ENCODE assay signal across 1 cellular context in the genomic region with DNA sequence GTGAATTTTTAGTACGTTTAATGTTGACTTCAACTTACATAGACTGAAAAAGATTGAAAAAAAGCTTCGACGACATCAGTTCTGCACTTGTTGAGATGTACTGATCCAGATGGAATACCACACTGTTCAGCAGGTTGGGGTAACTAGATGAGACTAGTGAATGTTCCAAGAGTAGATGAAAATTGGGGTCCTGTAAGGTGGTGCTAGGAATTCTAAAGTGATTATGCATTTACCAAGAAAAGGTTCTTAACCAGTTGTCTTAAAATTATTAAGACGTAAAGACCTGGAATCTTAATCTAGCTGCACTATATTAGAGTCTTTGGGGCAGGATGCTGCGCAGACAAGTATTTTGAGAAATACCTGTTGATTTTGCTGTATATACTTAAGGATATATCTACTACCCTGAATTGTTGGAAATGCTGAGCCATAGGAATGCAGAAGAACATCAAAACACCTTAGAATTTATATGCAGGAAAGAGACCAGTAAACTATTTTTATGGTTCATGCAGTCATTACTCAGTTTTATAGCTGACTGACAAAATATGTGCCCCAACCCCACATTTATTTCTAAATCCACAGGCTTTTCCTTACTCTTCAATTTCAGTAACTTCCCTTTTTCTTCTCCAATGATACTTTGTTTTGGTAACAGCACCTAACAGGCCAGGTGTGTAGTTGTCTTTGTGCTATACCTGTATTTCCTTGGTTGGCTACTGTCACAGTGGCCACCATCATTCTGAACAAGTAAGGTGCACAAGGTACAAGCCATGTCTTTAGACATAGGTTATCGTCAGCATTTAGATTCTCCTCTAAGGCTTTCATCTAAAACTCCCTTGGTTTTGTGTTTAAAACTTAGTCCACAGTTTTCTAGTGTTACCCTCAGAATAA.
TF ChIP-seq lines count a peak whose summit lies in the region.

No MANE protein-coding gene starts in this region.

TF ChIP-seq in endothelial cell of umbilical vein, 7 proteins besides CTCF, POLR2A, EP300 and RAD21:
- TF ChIP-seq FOS (IDR thresholded peaks at IDR 0.05; ENCODE audit: borderline replicate concordance, insufficient read depth, low read length), result no peak
- TF ChIP-seq MYC (IDR thresholded peaks at IDR 0.05; ENCODE audit: low read depth, low read length), result no peak
- no peak for TF ChIP-seq EZH2 (IDR thresholded peaks at IDR 0.05; ENCODE audit: borderline replicate concordance, low read depth, low read length, severe bottlenecking)
- TF ChIP-seq POLR2AphosphoS5 (IDR thresholded peaks at IDR 0.05; ENCODE audit: insufficient read depth, low read depth, low read length), result no peak
- TF ChIP-seq, protein P1, sequence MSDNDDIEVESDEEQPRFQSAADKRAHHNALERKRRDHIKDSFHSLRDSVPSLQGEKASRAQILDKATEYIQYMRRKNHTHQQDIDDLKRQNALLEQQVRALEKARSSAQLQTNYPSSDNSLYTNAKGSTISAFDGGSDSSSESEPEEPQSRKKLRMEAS (IDR thresholded peaks at IDR 0.05; ENCODE audit: insufficient read depth, insufficient read length), result no peak
- no peak for TF ChIP-seq GATA2 (IDR thresholded peaks at IDR 0.05; ENCODE audit: insufficient read depth, insufficient read length, low read depth, low read length)
- TF ChIP-seq JUN (IDR thresholded peaks at IDR 0.05; ENCODE audit: borderline replicate concordance, insufficient read depth, insufficient read length, low read depth), result no peak
